In the genomic region with DNA sequence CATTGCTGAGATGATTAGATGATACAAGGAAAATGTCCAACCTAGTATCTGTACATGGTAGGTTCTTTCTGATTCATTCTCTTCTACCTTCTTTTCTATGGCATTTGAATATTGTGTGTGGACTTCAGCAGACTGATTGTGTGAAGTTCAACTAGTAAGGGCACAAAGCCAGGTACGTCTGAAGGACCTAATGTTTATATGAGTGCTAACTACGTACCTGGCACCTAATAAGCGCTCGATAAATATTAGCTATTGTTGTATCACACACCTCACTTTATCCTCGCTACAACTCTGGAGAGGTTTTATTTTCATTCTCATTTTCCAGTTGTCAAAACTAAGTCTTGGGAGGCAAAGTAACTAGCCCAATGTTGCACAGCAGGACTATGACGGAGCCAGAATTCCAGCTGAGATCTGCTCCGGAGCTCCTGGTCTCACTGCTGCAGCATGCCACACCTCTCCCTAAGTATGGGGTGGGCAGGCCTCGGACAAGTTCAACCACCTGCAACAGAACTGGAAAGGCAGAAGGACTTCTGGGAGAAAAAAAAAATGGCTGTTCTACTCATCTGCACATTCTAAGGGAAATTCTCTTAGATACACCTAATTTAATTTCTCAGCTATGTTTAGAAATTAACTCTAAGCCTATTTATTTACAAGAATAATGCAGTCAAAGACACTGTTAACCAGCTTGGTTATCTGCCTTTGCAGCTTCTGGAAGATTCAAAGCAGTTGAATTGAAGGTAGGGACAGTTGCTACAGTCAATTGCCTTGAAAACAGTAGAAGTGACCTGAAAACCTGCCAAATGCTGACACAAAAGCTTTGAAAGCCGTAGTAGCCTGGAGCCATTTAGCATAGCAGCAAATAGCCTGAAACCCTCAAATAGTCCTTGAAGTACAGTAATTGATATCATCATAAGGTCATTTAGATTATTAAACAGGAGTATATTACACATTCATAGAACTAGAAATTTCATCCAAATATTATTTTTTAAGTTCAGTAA, we compare ENCODE assay signal across 15 cellular contexts.
DNase-seq lines count a peak whose midpoint lies in the region; ATAC-seq and TF ChIP-seq lines count a peak whose summit lies in the region.
"Had no signal": no experiment of that assay in that cellular context is flagged by ENCODE, and none has a peak within 500 bp of the region (broad histone marks: within the 10 kb centered on the region; RNA-seq: fewer than 3 reads in every experiment).

No MANE protein-coding gene starts in this region.

- no peaks in the 10 kb centered on the region for H3K36me3 Mint-ChIP-seq in effector memory CD8-positive, alpha-beta T cell (ENCODE audit: insufficient read depth)
- H3K36me3 Mint-ChIP-seq: activated naive CD8-positive, alpha-beta T cell had no signal

- H3K4me1 ChIP-seq in left lung, result peaks cover 0 to 9% of the 10 kb centered on the region in 2 donors
- H3K4me1 ChIP-seq: BE2C, parathyroid adenoma, vagina had no signal

- no peak overlapping the region for H3K4me3 Mint-ChIP-seq in effector memory CD8-positive, alpha-beta T cell
- H3K4me3 Mint-ChIP-seq: activated naive CD8-positive, alpha-beta T cell; central memory CD8-positive, alpha-beta T cell had no signal

- intact Hi-C loops in left lung (cut with DNase I), result no loop called here

- no peak overlapping the region; the same call in 1 of the 2 replicates for H3K4me3 ChIP-seq in SK-N-MC
- H3K4me3 ChIP-seq in left lung, result no peak overlapping the region
- H3K4me3 ChIP-seq: K562, vagina had no signal

- H3K27ac ChIP-seq in SK-N-MC, result peak overlapping the region; percentile 97
- H3K27ac ChIP-seq in left lung, result no peak overlapping the region
- H3K27ac ChIP-seq: parathyroid adenoma, vagina had no signal

- peak; percentile 90 for ATAC-seq in left lung
- ATAC-seq in effector memory CD8-positive, alpha-beta T cell (replicated peaks), result no peak
- ATAC-seq: K562 had no signal

- H3K9me3 ChIP-seq in SK-N-MC (ENCODE audit: low read depth, low read length) (no peaks in the 10 kb centered on the region), left lung (no peaks in the 10 kb centered on the region)
- H3K9me3 ChIP-seq: BE2C, vagina had no signal

- DNase-seq in EL (peak; percentile 61), NCI-H1092 treated with DMSO at 0.1 percent for 48 hours (lab: John Stamatoyannopoulos, UW) (peak; percentile 30), SK-N-MC (ENCODE audit: low read depth, low spot score) (no peak), left lung (no peak), DMS53 treated with DMSO at 0.1 percent for 48 hours (lab: John Stamatoyannopoulos, UW; ENCODE audit: unreplicated experiment) (no peak), SKM-1 treated with dmso at 0.1 percent for 144 hours (lab: John Stamatoyannopoulos, UW; ENCODE audit: unreplicated experiment) (no peak), NCI-H510A (lab: John Stamatoyannopoulos, UW) (no peak)
- DNase-seq in effector memory CD8-positive, alpha-beta T cell, result no peak
- DNase-seq: activated T-cell treated with anti-CD3 and anti-CD28 coated beads, Interleukin-2, amount 50 U/mL, for 1 hour; BE2C had no signal

- H3K36me3 ChIP-seq in SK-N-MC (ENCODE audit: insufficient read depth, low read length), result no peaks in the 10 kb centered on the region
- H3K36me3 ChIP-seq in left lung, result no peaks in the 10 kb centered on the region
- H3K36me3 ChIP-seq: BE2C, vagina had no signal

- no peaks in the 10 kb centered on the region for H3K27me3 ChIP-seq in left lung
- H3K27me3 ChIP-seq: BE2C, vagina had no signal

- H3K27me3 Mint-ChIP-seq in effector memory CD8-positive, alpha-beta T cell, result peaks cover 37 to 55% of the 10 kb centered on the region in 2 donors
- H3K27me3 Mint-ChIP-seq: activated naive CD8-positive, alpha-beta T cell had no signal

- no peaks in the 10 kb centered on the region for H3K9me3 Mint-ChIP-seq in effector memory CD8-positive, alpha-beta T cell
- H3K9me3 Mint-ChIP-seq: central memory CD8-positive, alpha-beta T cell had no signal

- no peak overlapping the region for H3K27ac Mint-ChIP-seq in effector memory CD8-positive, alpha-beta T cell
- H3K27ac Mint-ChIP-seq: activated naive CD8-positive, alpha-beta T cell had no signal

- no peak for TF ChIP-seq CTCF in left lung (IDR thresholded peaks at IDR 0.05)

- H3K9ac ChIP-seq in SK-N-MC (ENCODE audit: insufficient read length), result peak overlapping the region; percentile 17
- H3K9ac ChIP-seq: parathyroid adenoma had no signal

- no peaks in the 10 kb centered on the region for H3K4me1 Mint-ChIP-seq in effector memory CD8-positive, alpha-beta T cell (ENCODE audit: low read depth in 2 of 2)
- H3K4me1 Mint-ChIP-seq: central memory CD8-positive, alpha-beta T cell had no signal

Comparison
In these comparisons a context has a peak if more than half of its experiments do, and no peak if none do; other contexts are left out.
1. DNase-seq: peak in EL (single experiment) and NCI-H1092 treated with DMSO at 0.1 percent for 48 hours (single experiment); none in SK-N-MC (single experiment), left lung (0 of 2), DMS53 treated with DMSO at 0.1 percent for 48 hours (single experiment), effector memory CD8-positive, alpha-beta T cell (0 of 3), SKM-1 treated with dmso at 0.1 percent for 144 hours (single experiment) and NCI-H510A (single experiment).